Comparison of ENCODE assay signal across 10 cellular contexts in the genomic region with DNA sequence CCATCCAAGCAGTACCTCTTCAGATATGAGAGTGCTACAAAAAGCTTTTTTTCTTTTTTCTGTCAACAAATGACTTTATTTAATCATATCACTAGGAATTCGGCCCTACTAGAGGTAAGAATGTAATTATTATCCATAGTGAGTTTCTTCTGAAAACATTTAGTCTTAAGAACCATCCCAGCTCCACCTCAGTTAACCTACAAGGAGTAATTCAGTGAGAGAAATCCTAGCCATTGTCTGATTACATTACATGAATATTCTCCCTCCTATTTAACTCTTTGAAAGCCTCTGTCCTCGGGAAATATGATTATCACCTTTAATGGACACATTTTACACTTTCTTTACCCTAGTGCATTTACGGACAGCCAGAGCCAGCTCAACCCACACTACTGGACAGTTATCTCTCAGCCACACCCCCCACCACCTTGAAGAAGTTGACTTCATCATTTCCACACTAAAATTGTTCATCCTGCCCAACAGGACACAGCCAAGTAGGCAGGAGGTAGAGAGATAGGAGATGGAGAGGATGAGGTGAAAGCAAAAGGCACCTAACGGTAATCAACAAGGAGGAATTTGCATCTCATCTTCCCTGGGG. TPM values are rescaled to one million over a fixed set of nuclear protein-coding genes. Genes with fewer than 3 reads are reported as not detected.
DNase-seq lines count a peak whose midpoint lies in the region; TF ChIP-seq lines count a peak whose summit lies in the region.
"Had no signal": no experiment of that assay in that cellular context is flagged by ENCODE, and none has a peak within 500 bp of the region (broad histone marks: within the 10 kb centered on the region; RNA-seq: fewer than 3 reads in every experiment).

No MANE protein-coding gene starts in this region.

- H2BK120ac ChIP-seq in neuronal stem cell (ENCODE audit: low read depth, low read length), result no peak overlapping the region

- 19 to 21% methylated on average over 3 to 4 of the region's 4 CpGs for WGBS in ectodermal cell, 2 experiments
- WGBS in neuronal stem cell (ENCODE audit: extremely low coverage in 2 of 2, insufficient read length in 2 of 2, insufficient replicate concordance in 1 of 2), 2 donors, result no CpG with 5 or more reads among the region's 4 CpGs

- H3K9me3 ChIP-seq in BLaER1 treated with 17β-estradiol and CSF1 and Interleukin-3, amounts not matched to agents 10 nM and 100 nM (replicated peaks in 1 of 11), result peaks cover 0 to 11% (median 4%) of the 10 kb centered on the region in 11 experiments; a peak in 5 of 22 replicates
- H3K9me3 ChIP-seq in MM.1S (replicated peaks; ENCODE audit: insufficient read depth, low read length) (no peaks in the 10 kb centered on the region), ectodermal cell (ENCODE audit: control insufficient read depth, low read length) (no peaks in the 10 kb centered on the region), neuronal stem cell (replicated peaks in 1 of 2; ENCODE audit: control insufficient read depth in 2 of 2, insufficient read depth in 1 of 2, low read depth in 1 of 2, low read length in 2 of 2) (no peaks in the 10 kb centered on the region)

- H3K36me3 ChIP-seq in BLaER1 treated with 17β-estradiol and CSF1 and Interleukin-3, amounts not matched to agents 10 nM and 100 nM, result no peaks in the 10 kb centered on the region
- H3K36me3 ChIP-seq in MM.1S (replicated peaks; ENCODE audit: insufficient read depth, low read length), result no peaks in the 10 kb centered on the region
- H3K36me3 ChIP-seq in ectodermal cell (ENCODE audit: control insufficient read depth, insufficient read depth, low read length), result no peaks in the 10 kb centered on the region
- H3K36me3 ChIP-seq in neuronal stem cell (replicated peaks in 1 of 2; ENCODE audit: control insufficient read depth in 2 of 2, insufficient read depth in 2 of 2, low read length in 2 of 2), result no peaks in the 10 kb centered on the region

- H3K14ac ChIP-seq in neuronal stem cell (ENCODE audit: low read length), result no peak overlapping the region

- H4K91ac ChIP-seq in neuronal stem cell (ENCODE audit: low read depth, low read length, poor library complexity), result no peak overlapping the region

- no peak overlapping the region for H3K27ac ChIP-seq in BLaER1 treated with 17β-estradiol and CSF1 and Interleukin-3, amounts not matched to agents 10 nM and 100 nM
- H3K27ac ChIP-seq in MM.1S (ENCODE audit: low read length) (no peak overlapping the region), ectodermal cell (ENCODE audit: insufficient read depth, low read depth, low read length, poor library complexity, severe bottlenecking) (no peak overlapping the region), neuronal stem cell (replicated peaks; ENCODE audit: low read length) (no peak overlapping the region)

- no peaks in the 10 kb centered on the region for H3K79me2 ChIP-seq in MM.1S (ENCODE audit: low read length)

- H2BK12ac ChIP-seq in neuronal stem cell (ENCODE audit: low read length), result no peak overlapping the region

- H3F3A ChIP-seq in MM.1S (ENCODE audit: insufficient read depth, low read length), result no peaks in the 10 kb centered on the region

- no peaks in the 10 kb centered on the region for H3K9me2 ChIP-seq in MM.1S (replicated peaks; ENCODE audit: insufficient read depth, low read length)

- no peaks in the 10 kb centered on the region for H4K20me1 ChIP-seq in BLaER1 treated with 17β-estradiol and CSF1 and Interleukin-3, amounts not matched to agents 10 nM and 100 nM
- no peaks in the 10 kb centered on the region for H4K20me1 ChIP-seq in MM.1S (ENCODE audit: insufficient read depth, low read length)

- peak overlapping the region; percentile 65 to 91 (median 79); a peak in 20 of 22 replicates for H3K4me2 ChIP-seq in BLaER1 treated with 17β-estradiol and CSF1 and Interleukin-3, amounts not matched to agents 10 nM and 100 nM
- H3K4me2 ChIP-seq in MM.1S (ENCODE audit: low read depth, low read length), result peak overlapping the region; percentile 99
- H3K4me2 ChIP-seq in neuronal stem cell (ENCODE audit: insufficient read depth, low read length, poor library complexity, severe bottlenecking), result peak overlapping the region; percentile 98

- peak overlapping the region; percentile 89; the same call in 1 of the 2 replicates for H2AFZ ChIP-seq in MM.1S (ENCODE audit: low read length)
- H2AFZ ChIP-seq in neuronal stem cell (ENCODE audit: low read length), result peak overlapping the region; percentile 92

- H3K27me3 ChIP-seq in BLaER1 treated with 17β-estradiol and CSF1 and Interleukin-3, amounts not matched to agents 10 nM and 100 nM, result peaks cover 15 to 35% (median 27%) of the 10 kb centered on the region in 11 experiments
- H3K27me3 ChIP-seq in MM.1S (replicated peaks; ENCODE audit: insufficient read depth, low read length) (no peaks in the 10 kb centered on the region), ectodermal cell (ENCODE audit: control insufficient read depth, insufficient read depth, low read length, poor library complexity, severe bottlenecking) (peaks cover 37% of the 10 kb centered on the region), neuronal stem cell (ENCODE audit: control insufficient read depth in 3 of 3, insufficient read depth in 3 of 3, low read depth in 1 of 3, low read length in 3 of 3) (peaks cover 0 to 26% (median 15%) of the 10 kb centered on the region in 3 experiments)

- no peak for TF ChIP-seq CTCF in MM.1S (IDR thresholded peaks at IDR 0.05; ENCODE audit: low read length)

- H3K18ac ChIP-seq in neuronal stem cell (ENCODE audit: low read length), result no peak overlapping the region

- H2AK5ac ChIP-seq in neuronal stem cell (ENCODE audit: low read depth, low read length), result no peak overlapping the region

- no peak overlapping the region for H2BK15ac ChIP-seq in neuronal stem cell (ENCODE audit: low read length)

- no peaks in the 10 kb centered on the region for H3K79me1 ChIP-seq in neuronal stem cell (ENCODE audit: low read depth, low read length)

- no peak for DNase-seq in MM.1S
- DNase-seq in neuronal stem cell (ENCODE audit: low spot score), result no peak
- no peak for DNase-seq in hepatic stellate cell (ENCODE audit: low spot score)
- no peak for DNase-seq in activated CD8-positive, alpha-beta memory T cell treated with anti-CD3 and anti-CD28 coated beads, Interleukin-2, amount 50 U/mL, for 4 hours
- no peak for DNase-seq in EL
- DNase-seq in NCI-H1417 treated with DMSO at 0.1 percent for 48 hours (lab: John Stamatoyannopoulos, UW), result no peak
- DNase-seq: effector CD4-positive, alpha-beta T cell had no signal

- H4K8ac ChIP-seq in neuronal stem cell (ENCODE audit: low read depth, low read length), result no peak overlapping the region

- H3K9ac ChIP-seq in BLaER1 treated with 17β-estradiol and CSF1 and Interleukin-3, amounts not matched to agents 10 nM and 100 nM, result no peak overlapping the region
- H3K9ac ChIP-seq in MM.1S (ENCODE audit: low read length) (no peak overlapping the region), neuronal stem cell (ENCODE audit: low read depth, low read length, poor library complexity) (no peak overlapping the region)

- no peak overlapping the region for H3K4ac ChIP-seq in neuronal stem cell (ENCODE audit: low read length)

- H3K23ac ChIP-seq in neuronal stem cell (ENCODE audit: low read depth, low read length, poor library complexity), result no peak overlapping the region

- peak overlapping the region in 6 of 10 experiments; percentile 52 to 62 (median 56); a peak in 10 of 20 replicates for H3K4me3 ChIP-seq in BLaER1 treated with 17β-estradiol and CSF1 and Interleukin-3, amounts not matched to agents 10 nM and 100 nM
- 0 out of 2 replicates have a peak overlapping the region, but pooled peaks have one; percentile 71 for H3K4me3 ChIP-seq in MM.1S (ENCODE audit: low read length)
- peak overlapping the region; percentile 63 for H3K4me3 ChIP-seq in ectodermal cell (ENCODE audit: insufficient read depth, low read depth, low read length)
- peak overlapping the region in 1 of 2 donors; percentile 55 for H3K4me3 ChIP-seq in neuronal stem cell (ENCODE audit: low read length in 2 of 2)
- H3K4me3 ChIP-seq: K562 had no signal

- H3K4me1 ChIP-seq in BLaER1 treated with 17β-estradiol and CSF1 and Interleukin-3, amounts not matched to agents 10 nM and 100 nM, result peaks cover 0 to 3% (median 0%) of the 10 kb centered on the region in 10 experiments; a peak in 1 of 20 replicates
- no peaks in the 10 kb centered on the region for H3K4me1 ChIP-seq in MM.1S (ENCODE audit: low read length)
- no peaks in the 10 kb centered on the region for H3K4me1 ChIP-seq in ectodermal cell (ENCODE audit: control insufficient read depth, insufficient read depth, low read length)
- H3K4me1 ChIP-seq in neuronal stem cell (ENCODE audit: control insufficient read depth in 2 of 2, insufficient read depth in 1 of 2, low read depth in 1 of 2, low read length in 2 of 2), result peaks cover 0 to 2% of the 10 kb centered on the region in 2 donors

- no peak overlapping the region for H2BK5ac ChIP-seq in neuronal stem cell (ENCODE audit: low read length)

RNA-seq across cellular contexts. Expression of gene PPFIA2, which starts 1.3 kb away (rescaled TPM):
- 2.8 TPM for polyA plus RNA-seq in ectodermal cell (2013, experiment 1 of 4)
- 1.5 TPM for polyA plus RNA-seq in ectodermal cell (2013, experiment 2 of 4)
- 1.8 TPM for polyA plus RNA-seq in ectodermal cell (2013, experiment 3 of 4)
- polyA plus RNA-seq in ectodermal cell (2013, experiment 4 of 4), result 1.2 TPM
- polyA plus RNA-seq in neuronal stem cell (2013, experiment 1 of 2), result 0.77 TPM
- 0.30 TPM for polyA plus RNA-seq in neuronal stem cell (2013, experiment 2 of 2)
- polyA plus RNA-seq: K562 had no signal
